ENCODE assay signal across 8 cellular contexts in genomic region chr15:50247819-50248650, GRCh38. TPM values are rescaled to one million over a fixed set of nuclear protein-coding genes. Genes with fewer than 3 reads are reported as not detected.
DNase-seq lines count a peak whose midpoint lies in the region; ATAC-seq and TF ChIP-seq lines count a peak whose summit lies in the region.

No MANE protein-coding gene starts in this region.

- ATAC-seq in HG03571 (IDR thresholded peaks at IDR 0.05; ENCODE audit: unreplicated experiment) (peak; percentile 90), left lobe of liver (peak; percentile 57)

- no peak for TF ChIP-seq CTCF in GM20000 (IDR thresholded peaks at IDR 0.05; ENCODE audit: extremely low read depth, missing control alignments)

- DNase-seq in ELF-1 (ENCODE audit: low read depth, low spot score) (peak; percentile 94), GM20000 (ENCODE audit: low spot score) (peak; percentile 71), left lobe of liver (ENCODE audit: low spot score) (peak; percentile 58), glomerular visceral epithelial cell (ENCODE audit: extremely low spot score) (no peak), NCI-H1930 (lab: John Stamatoyannopoulos, UW) (no peak), SHP77 (lab: John Stamatoyannopoulos, UW) (no peak)
- peak; percentile 14 for DNase-seq in activated CD4-positive, alpha-beta T cell treated with anti-CD3 and anti-CD28 coated beads, Interleukin-2, amount 50 U/mL, for 1 hour

RNA-seq across cellular contexts. Expression of gene HDC, which starts 17.5 kb away (rescaled TPM):
- total RNA-seq in left lobe of liver, result 0.23 TPM

Comparison
In these comparisons a context has a peak if more than half of its experiments do, and no peak if none do; other contexts are left out.
1. DNase-seq: peak in ELF-1 (single experiment), GM20000 (single experiment), activated CD4-positive, alpha-beta T cell treated with anti-CD3 and anti-CD28 coated beads, Interleukin-2, amount 50 U/mL, for 1 hour (single experiment) and left lobe of liver (single experiment); none in glomerular visceral epithelial cell (single experiment), NCI-H1930 (0 of 2) and SHP77 (0 of 2).